Comparison of ENCODE assay signal across 10 cellular contexts in the genomic region with DNA sequence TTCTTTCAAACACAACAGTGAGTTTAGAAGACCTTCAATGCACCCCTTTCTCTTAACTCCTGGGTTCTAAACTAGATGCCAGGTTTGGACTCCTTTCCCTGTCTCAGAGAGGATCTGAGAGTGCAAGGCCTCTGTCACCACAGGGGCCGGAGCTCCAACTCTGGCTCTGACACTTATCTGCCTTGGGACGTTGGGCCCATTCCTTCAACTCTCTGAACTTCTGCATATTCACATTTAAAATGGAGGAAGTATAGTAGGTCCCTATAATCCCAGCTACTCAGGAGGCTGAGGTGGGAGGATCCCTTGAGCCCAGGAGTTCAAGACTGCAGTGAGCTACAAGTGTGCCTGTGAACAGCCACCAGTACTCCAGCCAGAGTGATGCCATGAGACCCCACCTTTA. TPM values are rescaled to one million over a fixed set of nuclear protein-coding genes. Genes with fewer than 3 reads are reported as not detected.
A peak's percentile ranks its signal among the peaks of the same experiment; 100 is the strongest.
DNase-seq lines count a peak whose midpoint lies in the region; ATAC-seq and TF ChIP-seq lines count a peak whose summit lies in the region.
"Had no signal": no experiment of that assay in that cellular context is flagged by ENCODE, and none has a peak within 500 bp of the region (broad histone marks: within the 10 kb centered on the region; RNA-seq: fewer than 3 reads in every experiment).

No MANE protein-coding gene starts in this region.

- H3K4me1 Mint-ChIP-seq in central memory CD8-positive, alpha-beta T cell: peaks cover 10% of the 10 kb centered on the region
- H3K4me1 Mint-ChIP-seq in nephron: peaks cover 67% of the 10 kb centered on the region

- H3K4me1 ChIP-seq in testis: peaks cover 28% of the 10 kb centered on the region

- no peaks in the 10 kb centered on the region for H3K27me3 ChIP-seq in testis
- H3K27me3 ChIP-seq: cardiac muscle cell had no signal

- TF ChIP-seq POLR2A in testis (IDR thresholded peaks at IDR 0.05): no peak

- TF ChIP-seq CTCF in RWPE1 (conservative IDR thresholded peaks at IDR 0.05; ENCODE audit: low read depth) (no peak), nephron (IDR thresholded peaks at IDR 0.05; ENCODE audit: unreplicated experiment in 3 of 3) (no peak), testis (IDR thresholded peaks at IDR 0.05) (no peak)

- CTCF ChIA-PET in RWPE1 (lab: Yijun Ruan, JAX): interaction anchor here (0.5 kb wide), 1 partner anchor 347 kb away, joined by 3 read pairs; no protein-coding TSS in a partner anchor

- H3K27ac Mint-ChIP-seq in central memory CD8-positive, alpha-beta T cell (ENCODE audit: low read depth): peak overlapping the region; percentile 78
- peak overlapping the region; percentile 18 to 92 (median 80) for H3K27ac Mint-ChIP-seq in nephron

- no peaks in the 10 kb centered on the region for H3K27me3 Mint-ChIP-seq in central memory CD8-positive, alpha-beta T cell
- H3K27me3 Mint-ChIP-seq in nephron (ENCODE audit: low read depth): peaks cover 5% of the 10 kb centered on the region

- no peaks in the 10 kb centered on the region for H3K9me3 Mint-ChIP-seq in central memory CD8-positive, alpha-beta T cell
- H3K9me3 Mint-ChIP-seq in nephron: no peaks in the 10 kb centered on the region

- H3K36me3 Mint-ChIP-seq in central memory CD8-positive, alpha-beta T cell (ENCODE audit: insufficient read depth): peaks cover 12% of the 10 kb centered on the region
- H3K36me3 Mint-ChIP-seq in nephron (ENCODE audit: low read depth): peaks cover 16% of the 10 kb centered on the region

- intact Hi-C loops in testis (cut with DNase I; ENCODE audit: low total_unique reads): no loop called here
- intact Hi-C loops in posterior vena cava (cut with DNase I): no loop called here

- POLR2A ChIA-PET in RWPE1 (lab: Yijun Ruan, JAX; ENCODE audit: low non-redundant PET): no interaction called here

- no peaks in the 10 kb centered on the region for H3K9me3 ChIP-seq in testis

- peak overlapping the region; percentile 46; the same call in 1 of the 2 replicates for H3K27ac ChIP-seq in RWPE1
- H3K27ac ChIP-seq in testis: peak overlapping the region; percentile 60 to 87
- H3K27ac ChIP-seq: C4-2B, cardiac muscle cell had no signal

- ATAC-seq in central memory CD8-positive, alpha-beta T cell (replicated peaks; ENCODE audit: extremely low read depth, poor library complexity, severe bottlenecking): no peak
- no peak for ATAC-seq in left lobe of liver

- no peaks in the 10 kb centered on the region for H3K36me3 ChIP-seq in testis (ENCODE audit: low read depth, missing control alignments)
- H3K36me3 ChIP-seq: cardiac muscle cell had no signal

- 81 to 90% methylated on average over 2 of the region's 2 CpGs for WGBS in testis, 2 donors

- no peak for DNase-seq in RWPE1 (ENCODE audit: low spot score)
- no peak for DNase-seq in central memory CD8-positive, alpha-beta T cell (ENCODE audit: low spot score in 2 of 2)
- no peak for DNase-seq in testis
- no peak for DNase-seq in posterior vena cava (ENCODE audit: low spot score)
- no peak for DNase-seq in NCI-H510A treated with DMSO at 0.1 percent for 48 hours (lab: John Stamatoyannopoulos, UW)
- DNase-seq in left lobe of liver (ENCODE audit: low spot score): no peak
- DNase-seq: NCI-H2081 had no signal

- H3K4me3 ChIP-seq in testis: no peak overlapping the region
- H3K4me3 ChIP-seq: cardiac muscle cell had no signal

- no peak overlapping the region for H3K4me3 Mint-ChIP-seq in central memory CD8-positive, alpha-beta T cell
- H3K4me3 Mint-ChIP-seq in nephron: no peak overlapping the region

RNA-seq across cellular contexts. Expression of gene ZFP36L2, which starts 44.1 kb away (rescaled TPM):
- total RNA-seq in testis (10 to 100 TPM; 35.7 to 54.4 TPM), posterior vena cava (100 to 1,000 TPM; 123 to 148 TPM), left lobe of liver (60.6 TPM)
- 45.4 TPM for polyA plus RNA-seq in testis (ENCODE audit: insufficient read depth, low read depth, low replicate concordance)
